In the genomic region with DNA sequence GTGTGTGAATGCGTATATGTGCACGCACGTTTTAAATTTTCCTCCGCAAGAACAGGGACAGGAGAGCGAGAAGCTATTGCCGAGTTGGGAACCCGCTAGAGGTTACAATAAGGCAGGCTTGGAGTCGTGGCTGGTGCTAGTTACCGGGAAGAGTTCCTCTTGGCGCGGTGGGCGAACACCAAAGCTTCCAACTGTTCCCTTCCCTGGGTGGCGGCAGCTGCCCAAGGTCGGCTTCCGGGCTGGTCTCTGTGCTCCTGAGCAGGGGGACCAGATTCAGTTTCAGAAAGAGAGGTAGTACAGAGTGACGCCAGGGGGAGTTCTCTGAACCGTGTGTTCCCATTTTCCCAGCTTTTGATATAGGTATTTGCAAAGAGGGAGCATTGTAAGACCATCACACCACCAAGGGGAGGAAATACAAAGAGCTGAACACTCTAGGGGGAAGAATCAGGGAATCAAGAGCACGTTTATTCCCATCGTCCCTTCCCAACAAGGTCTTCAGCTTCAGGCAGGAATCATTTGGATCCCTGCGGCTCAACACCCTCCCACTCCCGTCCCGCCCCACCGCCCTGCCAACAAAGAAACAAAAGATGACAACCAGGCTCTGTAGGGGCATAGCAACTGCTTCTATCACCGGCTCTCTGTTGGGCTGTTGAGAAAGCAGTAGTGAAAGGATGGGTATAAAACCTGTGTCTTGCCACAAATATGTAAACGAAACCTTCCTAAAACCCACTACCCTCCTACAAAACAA, we compare ENCODE assay signal across 8 cellular contexts.
DNase-seq lines count a peak whose midpoint lies in the region; ATAC-seq and TF ChIP-seq lines count a peak whose summit lies in the region.

No MANE protein-coding gene starts in this region.

- DNase-seq in A673 (ENCODE audit: low spot score) (peak; percentile 80), astrocyte of the hippocampus (ENCODE audit: low read depth, low spot score) (peak; percentile 29), lower lobe of right lung (no peak), OCI-M1 (lab: John Stamatoyannopoulos, UW) (no peak)
- DNase-seq in activated CD4-positive, alpha-beta T cell treated with anti-CD3 and anti-CD28 coated beads for 4 hours = no peak

- TF ChIP-seq CTCF in A673 (conservative IDR thresholded peaks at IDR 0.05; ENCODE audit: low read depth, low read length) (no peak), lower lobe of right lung (IDR thresholded peaks at IDR 0.05) (no peak)

- H3K36me3 ChIP-seq in A673 (ENCODE audit: insufficient read depth, low read length, poor library complexity, severe bottlenecking) = no peaks in the 10 kb centered on the region
- no peaks in the 10 kb centered on the region for H3K36me3 ChIP-seq in HUES6 (ENCODE audit: control insufficient read depth, insufficient read depth, low read length)
- H3K36me3 ChIP-seq in lower lobe of right lung = no peaks in the 10 kb centered on the region

- intact Hi-C loops in A673 (cut with micrococcal nuclease; ENCODE audit: unreplicated experiment) = loop anchor here (10.0 kb wide), 1 partner anchor 801 kb away; no protein-coding TSS in a partner anchor
- intact Hi-C loops in lower lobe of right lung (cut with DNase I) = no loop called here

- H3K4me3 ChIP-seq in A673 (ENCODE audit: low read depth, low read length, poor library complexity, severe bottlenecking) (peak overlapping the region; percentile 72), HUES6 (ENCODE audit: low read depth, low read length) (peak overlapping the region; percentile 83), lower lobe of right lung (peak overlapping the region; percentile 47)

- no peaks in the 10 kb centered on the region for H3K9me3 ChIP-seq in A673 (ENCODE audit: low read depth, low read length, poor library complexity, severe bottlenecking)
- no peaks in the 10 kb centered on the region for H3K9me3 ChIP-seq in HUES6 (ENCODE audit: control insufficient read depth, insufficient read depth, low read depth, low read length)
- no peaks in the 10 kb centered on the region for H3K9me3 ChIP-seq in lower lobe of right lung

- H3K4me1 ChIP-seq in A673 (ENCODE audit: insufficient read depth, low read length, poor library complexity, severe bottlenecking) = peaks cover 16% of the 10 kb centered on the region
- H3K4me1 ChIP-seq in HUES6 (ENCODE audit: control insufficient read depth, insufficient read depth, low read length) = peaks cover 30% of the 10 kb centered on the region
- no peaks in the 10 kb centered on the region for H3K4me1 ChIP-seq in lower lobe of right lung

- POLR2A ChIA-PET in A673 (lab: Charles Lee; ENCODE audit: low non-redundant PET) = no interaction called here

- BruUV-seq in A673 (replicated peaks; lab: Mats Ljungman, UMichigan) = no TSS peak

- H3K27ac ChIP-seq in A673 (ENCODE audit: low read depth, low read length, poor library complexity, severe bottlenecking) (peak overlapping the region; percentile 76), HUES6 (ENCODE audit: low read depth, low read length) (peak overlapping the region; percentile 15; the same call in 1 of the 2 replicates), lower lobe of right lung (no peak overlapping the region)

- H3K27me3 ChIP-seq in A673 (replicated peaks; ENCODE audit: insufficient read depth, low read depth, low read length, poor library complexity) = no peaks in the 10 kb centered on the region
- peaks cover 31% of the 10 kb centered on the region for H3K27me3 ChIP-seq in HUES6 (ENCODE audit: control insufficient read depth, insufficient read depth, low read length)
- H3K27me3 ChIP-seq in lower lobe of right lung (ENCODE audit: low read depth) = peaks cover 13% of the 10 kb centered on the region

- CTCF ChIA-PET in A673 (lab: Charles Lee) = interaction anchor here (0.7 to 1.2 kb wide), 2 partner anchors 29 to 114 kb away, joined by 3 read pairs; no protein-coding TSS in a partner anchor

- ATAC-seq in lower lobe of right lung (peak; percentile 5 to 13), esophagus mucosa (no peak), HG02938 (IDR thresholded peaks at IDR 0.05; ENCODE audit: unreplicated experiment) (no peak)

- peak overlapping the region; percentile 75 for H3K9ac ChIP-seq in HUES6 (ENCODE audit: low read length)

Comparison
In these comparisons a context has a peak if more than half of its experiments do, and no peak if none do; other contexts are left out.
1. DNase-seq: peak in A673 (single experiment) and astrocyte of the hippocampus (single experiment); none in lower lobe of right lung (single experiment), activated CD4-positive, alpha-beta T cell treated with anti-CD3 and anti-CD28 coated beads for 4 hours (0 of 2) and OCI-M1 (single experiment).
2. ATAC-seq: peak in lower lobe of right lung (2 of 2); none in esophagus mucosa (single experiment) and HG02938 (single experiment).
3. Peak in every context shown above with its lines, with median percentiles within 50 percentile points of each other: H3K4me3 ChIP-seq.